In genomic region chr7:27640914-27641570, GRCh38 we compare ENCODE assay signal across 10 cellular contexts. TPM values are rescaled to one million over a fixed set of nuclear protein-coding genes. Genes with fewer than 3 reads are reported as not detected.
A peak's percentile ranks its signal among the peaks of the same experiment; 100 is the strongest.
DNase-seq lines count a peak whose midpoint lies in the region; ATAC-seq, FAIRE-seq and TF ChIP-seq lines count a peak whose summit lies in the region.
"Had no signal": no experiment of that assay in that cellular context is flagged by ENCODE, and none has a peak within 500 bp of the region (broad histone marks: within the 10 kb centered on the region; RNA-seq: fewer than 3 reads in every experiment).

No MANE protein-coding gene starts in this region.

- H3K27ac Mint-ChIP-seq in T-helper 2 cell treated with Interferon-gamma antibody and Interleukin-4, amounts not matched to agents 5 μg/mL and 100 μg/mL, for 36 hours = no peak overlapping the region
- no peak overlapping the region; the same call in 1 of the 2 replicates for H3K27ac Mint-ChIP-seq in WTC11
- H3K27ac Mint-ChIP-seq: activated CD8-positive, alpha-beta T cell treated with anti-CD3 and anti-CD28 coated beads for 36 hours had no signal

- H3K9me3 ChIP-seq in small intestine (ENCODE audit: control insufficient read depth, low read depth) (no peaks in the 10 kb centered on the region), esophagus muscularis mucosa (no peaks in the 10 kb centered on the region)

- H3K27me3 ChIP-seq in small intestine (ENCODE audit: control insufficient read depth in 2 of 2, insufficient read depth in 2 of 2, low read length in 2 of 2) = no peaks in the 10 kb centered on the region
- H3K27me3 ChIP-seq in esophagus muscularis mucosa = no peaks in the 10 kb centered on the region

- intact Hi-C loops in esophagus muscularis mucosa (cut with DNase I) = no loop called here

- H3K27ac ChIP-seq in small intestine (ENCODE audit: low read depth in 1 of 2, low read length in 1 of 2) (no peak overlapping the region), esophagus muscularis mucosa (replicated peaks in 1 of 4) (no peak overlapping the region)

- peaks cover 0 to 2% of the 10 kb centered on the region in 2 donors for H3K4me1 ChIP-seq in small intestine (ENCODE audit: control insufficient read depth in 2 of 2, insufficient read depth in 1 of 2, low read depth in 1 of 2, low read length in 1 of 2)
- peaks cover 8 to 21% (median 15%) of the 10 kb centered on the region in 4 donors for H3K4me1 ChIP-seq in esophagus muscularis mucosa

- POLR2A ChIA-PET in WTC11 (lab: Charles Lee) = no interaction called here

- no peak overlapping the region for H3K4me3 ChIP-seq in small intestine (ENCODE audit: low read depth in 1 of 2, low read length in 2 of 2)
- no peak overlapping the region for H3K4me3 ChIP-seq in esophagus muscularis mucosa

- TF ChIP-seq CTCF in esophagus muscularis mucosa (IDR thresholded peaks at IDR 0.05) (no peak), WTC11 (IDR thresholded peaks at IDR 0.05) (no peak)

- CTCF ChIA-PET in WTC11 (lab: Charles Lee) = interaction anchor here (1.3 to 1.4 kb wide), 2 partner anchors 8 to 280 kb away, joined by 3 read pairs; no protein-coding TSS in a partner anchor

- no peaks in the 10 kb centered on the region for H3K27me3 Mint-ChIP-seq in T-helper 2 cell treated with Interferon-gamma antibody and Interleukin-4, amounts not matched to agents 5 μg/mL and 100 μg/mL, for 36 hours (ENCODE audit: low read depth)
- H3K27me3 Mint-ChIP-seq in WTC11 (ENCODE audit: low read depth) = no peaks in the 10 kb centered on the region
- H3K27me3 Mint-ChIP-seq: activated CD8-positive, alpha-beta T cell treated with anti-CD3 and anti-CD28 coated beads for 36 hours had no signal

- WGBS in small intestine, 3 donors = 25 to 35% (median 31%) methylated on average over 5 of the region's 5 CpGs
- WGBS in esophagus muscularis mucosa = 38% methylated on average over 5 of the region's 5 CpGs

- no peak for FAIRE-seq in small intestine (lab: Jason Lieb, UNC)

- no peak for TF ChIP-seq POLR2A in esophagus muscularis mucosa (IDR thresholded peaks at IDR 0.05; ENCODE audit: low read depth)

- H3K4me1 Mint-ChIP-seq in T-helper 2 cell treated with Interferon-gamma antibody and Interleukin-4, amounts not matched to agents 5 μg/mL and 100 μg/mL, for 36 hours (ENCODE audit: low read depth) = peaks cover 17% of the 10 kb centered on the region
- peaks cover 37% of the 10 kb centered on the region for H3K4me1 Mint-ChIP-seq in WTC11

- no peaks in the 10 kb centered on the region for H3K36me3 ChIP-seq in small intestine (ENCODE audit: control insufficient read depth in 2 of 2, insufficient read depth in 2 of 2, low read length in 2 of 2)
- no peaks in the 10 kb centered on the region for H3K36me3 ChIP-seq in esophagus muscularis mucosa

- H3K36me3 Mint-ChIP-seq in T-helper 2 cell treated with Interferon-gamma antibody and Interleukin-4, amounts not matched to agents 5 μg/mL and 100 μg/mL, for 36 hours (ENCODE audit: low read depth) = peaks cover 12% of the 10 kb centered on the region
- peaks cover 21% of the 10 kb centered on the region for H3K36me3 Mint-ChIP-seq in WTC11

- no peak overlapping the region for H3K4me3 Mint-ChIP-seq in T-helper 2 cell treated with Interferon-gamma antibody and Interleukin-4, amounts not matched to agents 5 μg/mL and 100 μg/mL, for 36 hours
- no peak overlapping the region for H3K4me3 Mint-ChIP-seq in WTC11

- DNase-seq in HCEC 1CT (peak; percentile 73), SW 1271 (lab: John Stamatoyannopoulos, UW) (peak; percentile 26 to 70), glomerular visceral epithelial cell (ENCODE audit: extremely low spot score) (peak; percentile 67), small intestine (peak; percentile 16), esophagus muscularis mucosa (ENCODE audit: extremely low spot score) (no peak), WTC11 (ENCODE audit: low spot score) (no peak)
- no peak for DNase-seq in T-helper 2 cell treated with Interferon-gamma antibody and Interleukin-4, amounts not matched to agents 5 μg/mL and 100 μg/mL, for 36 hours (ENCODE audit: low spot score)
- DNase-seq: activated CD8-positive, alpha-beta T cell treated with anti-CD3 and anti-CD28 coated beads for 36 hours; NCI-H2029 treated with DMSO at 0.1 percent for 48 hours had no signal

- no peak for TF ChIP-seq EP300 in esophagus muscularis mucosa (IDR thresholded peaks at IDR 0.05)

- H3K9me3 Mint-ChIP-seq in T-helper 2 cell treated with Interferon-gamma antibody and Interleukin-4, amounts not matched to agents 5 μg/mL and 100 μg/mL, for 36 hours = no peaks in the 10 kb centered on the region
- peaks cover 8% of the 10 kb centered on the region for H3K9me3 Mint-ChIP-seq in WTC11

- ATAC-seq in GM18498 (IDR thresholded peaks at IDR 0.05; ENCODE audit: unreplicated experiment) (no peak), WTC11 (no peak)
- ATAC-seq: activated CD8-positive, alpha-beta T cell treated with anti-CD3 and anti-CD28 coated beads for 36 hours had no signal

TF ChIP-seq in WTC11, 78 proteins besides CTCF, POLR2A, EP300 and RAD21:
- TF ChIP-seq ZNF532 (CRISPR knock-in tag; IDR thresholded peaks at IDR 0.05; ENCODE audit: borderline replicate concordance) = no peak
- TF ChIP-seq SMAD3 (CRISPR knock-in tag; IDR thresholded peaks at IDR 0.05; ENCODE audit: borderline replicate concordance) = no peak

RNA-seq across cellular contexts. Expression of gene HIBADH, which starts 21.6 kb away (rescaled TPM):
- 10 to 100 TPM; 30.5 to 50.8 (median 44.9) TPM for polyA plus RNA-seq in small intestine
- total RNA-seq in esophagus muscularis mucosa (10 to 100 TPM; 45.4 to 66.0 (median 52.3) TPM), WTC11 (2021) (27.9 to 37.7 TPM (median 37.0 TPM) in 3 replicates)

Comparison
In these comparisons a context has a peak if more than half of its experiments do, and no peak if none do; other contexts are left out.
1. DNase-seq: peak in HCEC 1CT (single experiment), SW 1271 (2 of 2), glomerular visceral epithelial cell (single experiment) and small intestine (single experiment); none in esophagus muscularis mucosa (single experiment), T-helper 2 cell treated with Interferon-gamma antibody and Interleukin-4, amounts not matched to agents 5 μg/mL and 100 μg/mL, for 36 hours (single experiment) and WTC11 (single experiment).